13 cellular contexts compared by ENCODE assay signal in genomic region chr2:72991980-72992733, GRCh38.
"Had no signal": no experiment of that assay in that cellular context is flagged by ENCODE, and none has a peak within 500 bp of the region (broad histone marks: within the 10 kb centered on the region; RNA-seq: fewer than 3 reads in every experiment).

No MANE protein-coding gene starts in this region.

- H3K27ac ChIP-seq: breast epithelium, heart right ventricle, testis, VCaP had no signal

- H3K9me3 Mint-ChIP-seq: mesothelial cell of epicardium had no signal

- H3K27me3 Mint-ChIP-seq: activated CD4-positive, alpha-beta T cell treated with anti-CD3 and anti-CD28 coated beads for 36 hours; activated naive CD8-positive, alpha-beta T cell had no signal

- FAIRE-seq: frontal cortex, urothelium cell line had no signal

- H3K4me3 ChIP-seq: breast epithelium, heart right ventricle, testis had no signal

- H3K27ac Mint-ChIP-seq: activated CD4-positive, alpha-beta T cell treated with anti-CD3 and anti-CD28 coated beads for 36 hours; activated CD8-positive, alpha-beta T cell treated with anti-CD3 and anti-CD28 coated beads, Interleukin-2, amount 10 ng/mL, durations not matched to agents 7 days and 5 days; activated naive CD8-positive, alpha-beta T cell; mesothelial cell of epicardium had no signal

- H3K9me3 ChIP-seq: breast epithelium, heart right ventricle, testis had no signal

- H3K36me3 ChIP-seq: breast epithelium had no signal

- H3K4me1 ChIP-seq: testis had no signal

- DNase-seq: heart right ventricle; right cardiac atrium; stimulated activated naive CD4-positive, alpha-beta T cell treated with Interleukin-2 at 50 U/mL for 16 hours; T1000 had no signal

- H3K27me3 ChIP-seq: breast epithelium, heart right ventricle, testis had no signal

- H3K4me1 Mint-ChIP-seq: activated CD4-positive, alpha-beta T cell treated with anti-CD3 and anti-CD28 coated beads for 36 hours; mesothelial cell of epicardium had no signal

- H3K4me3 Mint-ChIP-seq: activated CD4-positive, alpha-beta T cell treated with anti-CD3 and anti-CD28 coated beads for 36 hours; activated CD8-positive, alpha-beta T cell treated with anti-CD3 and anti-CD28 coated beads, Interleukin-2, amount 10 ng/mL, durations not matched to agents 7 days and 5 days; activated naive CD8-positive, alpha-beta T cell; mesothelial cell of epicardium had no signal
